In the genomic region with DNA sequence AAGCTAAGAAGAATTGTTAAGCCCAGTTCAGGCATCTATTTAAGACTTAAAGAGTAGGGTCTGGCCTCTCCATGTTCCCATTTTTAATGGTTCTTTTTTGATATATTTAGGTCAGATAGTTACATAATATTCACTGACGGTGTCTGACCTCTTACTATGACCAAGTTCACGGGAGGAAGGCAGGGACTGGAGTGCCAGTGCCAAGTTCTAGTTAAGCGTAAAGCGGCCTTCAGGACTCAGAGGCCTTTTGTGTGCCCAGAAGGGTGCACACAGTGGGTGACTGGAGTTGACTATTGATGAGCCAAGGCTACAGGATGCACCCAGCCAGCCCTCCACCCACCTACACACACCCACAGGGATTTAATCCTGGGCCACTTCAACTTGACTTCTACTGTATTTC, we compare ENCODE assay signal across 22 cellular contexts.
DNase-seq lines count a peak whose midpoint lies in the region; ATAC-seq, FAIRE-seq and TF ChIP-seq lines count a peak whose summit lies in the region.
"Had no signal": no experiment of that assay in that cellular context is flagged by ENCODE, and none has a peak within 500 bp of the region (broad histone marks: within the 10 kb centered on the region; RNA-seq: fewer than 3 reads in every experiment).

No MANE protein-coding gene starts in this region.

- H3K27me3 ChIP-seq in right lobe of liver (no peaks in the 10 kb centered on the region), HepG2 (ENCODE audit: control insufficient read depth in 1 of 2, insufficient read depth in 2 of 2, low read length in 2 of 2) (no peaks in the 10 kb centered on the region), H1 (replicated peaks in 1 of 4; ENCODE audit: control insufficient read depth in 3 of 4, extremely low read depth in 1 of 4, insufficient read depth in 3 of 4, low read length in 3 of 4) (no peaks in the 10 kb centered on the region), mesenchymal stem cell (ENCODE audit: control insufficient read depth in 1 of 2, insufficient read depth in 1 of 2, low read length in 2 of 2) (peaks cover 0 to 14% of the 10 kb centered on the region in 2 experiments), ascending aorta (no peaks in the 10 kb centered on the region)
- H3K27me3 ChIP-seq: BLaER1 treated with 17β-estradiol and CSF1 and Interleukin-3, amounts not matched to agents 10 nM and 100 nM had no signal

- H3K27ac Mint-ChIP-seq in naive thymus-derived CD8-positive, alpha-beta T cell: no peak overlapping the region
- H3K27ac Mint-ChIP-seq: B cell; CD4-positive, alpha-beta T cell; CD8-positive, alpha-beta T cell had no signal

- H3K9me3 ChIP-seq in right lobe of liver (no peaks in the 10 kb centered on the region), HepG2 (ENCODE audit: low read length) (no peaks in the 10 kb centered on the region), H1 (ENCODE audit: insufficient read depth in 2 of 2, low read depth in 1 of 2, low read length in 1 of 2) (no peaks in the 10 kb centered on the region), mesenchymal stem cell (ENCODE audit: control insufficient read depth, low read length) (no peaks in the 10 kb centered on the region), ascending aorta (no peaks in the 10 kb centered on the region)
- H3K9me3 ChIP-seq: A549; BLaER1 treated with 17β-estradiol and CSF1 and Interleukin-3, amounts not matched to agents 10 nM and 100 nM; Caco-2 had no signal

- POLR2A ChIA-PET in HepG2 (lab: Yijun Ruan, JAX): no interaction called here
- POLR2A ChIA-PET in H1 (lab: Charles Lee; ENCODE audit: partially characterized antibody): no interaction called here
- POLR2A ChIA-PET in naive thymus-derived CD8-positive, alpha-beta T cell (lab: Charles Lee): no interaction called here

- H3K36me3 ChIP-seq in right lobe of liver (no peaks in the 10 kb centered on the region), HepG2 (replicated peaks in 1 of 2; ENCODE audit: control insufficient read depth in 1 of 2, insufficient read depth in 2 of 2, low read length in 2 of 2) (peaks cover 0 to 2% of the 10 kb centered on the region in 2 experiments; a peak in 2 of 5 replicates), H1 (ENCODE audit: control insufficient read depth in 2 of 4, insufficient read depth in 4 of 4, low read length in 3 of 4) (no peaks in the 10 kb centered on the region), mesenchymal stem cell (ENCODE audit: control insufficient read depth in 1 of 2, insufficient read depth in 2 of 2, low read depth in 1 of 2, low read length in 2 of 2) (peaks cover 0 to 3% of the 10 kb centered on the region in 2 experiments), ascending aorta (no peaks in the 10 kb centered on the region)
- H3K36me3 ChIP-seq: BLaER1 treated with 17β-estradiol and CSF1 and Interleukin-3, amounts not matched to agents 10 nM and 100 nM had no signal

- H3K4ac ChIP-seq in H1 (replicated peaks; ENCODE audit: insufficient read length, low read depth, low read length) (no peak overlapping the region), mesenchymal stem cell (ENCODE audit: low read depth in 1 of 2, low read length in 2 of 2) (peak overlapping the region in 1 of 2 experiments; percentile 24)

- H3K56ac ChIP-seq in H1 (replicated peaks; ENCODE audit: insufficient read length, low read depth, low read length): no peak overlapping the region

- no TSS peak for BruUV-seq in HepG2 (replicated peaks; lab: Mats Ljungman, UMichigan)

- peak; percentile 54 to 74 (median 60) for ATAC-seq in right lobe of liver
- ATAC-seq in HepG2: no peak
- no peak for ATAC-seq in naive thymus-derived CD8-positive, alpha-beta T cell
- ATAC-seq: A549; CD8-positive, alpha-beta T cell had no signal

- H3K4me2 ChIP-seq in HepG2 (ENCODE audit: low read depth, low read length): no peak overlapping the region
- no peak overlapping the region for H3K4me2 ChIP-seq in H1 (ENCODE audit: insufficient read depth in 1 of 2, low read depth in 2 of 2, low read length in 2 of 2)
- no peak overlapping the region for H3K4me2 ChIP-seq in mesenchymal stem cell (ENCODE audit: low read length, poor library complexity, severe bottlenecking)
- H3K4me2 ChIP-seq: A549; BLaER1 treated with 17β-estradiol and CSF1 and Interleukin-3, amounts not matched to agents 10 nM and 100 nM had no signal

- H3K9ac ChIP-seq in HepG2 (ENCODE audit: insufficient read depth, low read depth, low read length) (no peak overlapping the region), H1 (replicated peaks in 1 of 4; ENCODE audit: extremely low read depth in 1 of 4, low read depth in 3 of 4, low read length in 3 of 4) (no peak overlapping the region), mesenchymal stem cell (ENCODE audit: low read length) (no peak overlapping the region)
- H3K9ac ChIP-seq: BLaER1 treated with 17β-estradiol and CSF1 and Interleukin-3, amounts not matched to agents 10 nM and 100 nM had no signal

- H3K4me1 Mint-ChIP-seq in naive thymus-derived CD8-positive, alpha-beta T cell: peaks cover 0 to 2% (median 0%) of the 10 kb centered on the region in 4 donors
- H3K4me1 Mint-ChIP-seq: B cell had no signal

- H3K23ac ChIP-seq in H1 (ENCODE audit: insufficient read length) (no peak overlapping the region), mesenchymal stem cell (ENCODE audit: low read length in 2 of 2) (peak overlapping the region in 1 of 2 experiments; percentile 50)

- H3K27ac ChIP-seq in right lobe of liver: no peak overlapping the region
- no peak overlapping the region for H3K27ac ChIP-seq in HepG2 (ENCODE audit: extremely low read length, insufficient read depth, low read length)
- H3K27ac ChIP-seq in H1 (ENCODE audit: low read depth, low read length): no peak overlapping the region
- H3K27ac ChIP-seq in mesenchymal stem cell (ENCODE audit: low read length, poor library complexity, severe bottlenecking): no peak overlapping the region
- H3K27ac ChIP-seq in ascending aorta: no peak overlapping the region
- H3K27ac ChIP-seq: 22Rv1; A549; BLaER1 treated with 17β-estradiol and CSF1 and Interleukin-3, amounts not matched to agents 10 nM and 100 nM; C4-2B had no signal

- no peak overlapping the region for H3K14ac ChIP-seq in H1 (ENCODE audit: insufficient read length)
- no peak overlapping the region for H3K14ac ChIP-seq in mesenchymal stem cell (ENCODE audit: low read length in 2 of 2)

- H3K4me3 Mint-ChIP-seq in naive thymus-derived CD8-positive, alpha-beta T cell: no peak overlapping the region
- H3K4me3 Mint-ChIP-seq: B cell; CD4-positive, alpha-beta T cell; CD8-positive, alpha-beta T cell had no signal

- no peaks in the 10 kb centered on the region for H3K79me1 ChIP-seq in H1 (ENCODE audit: low read depth, low read length)
- H3K79me1 ChIP-seq in mesenchymal stem cell (replicated peaks; ENCODE audit: low read length, poor library complexity, severe bottlenecking): no peaks in the 10 kb centered on the region

- 35% methylated on average over 4 of the region's 4 CpGs for WGBS in right lobe of liver (ENCODE audit: insufficient coverage, low coverage, low lambda C conversion rate, missing lambda C conversion rate)
- 95% methylated on average over 4 of the region's 4 CpGs for WGBS in HepG2 (ENCODE audit: low lambda C conversion rate)
- WGBS in H1 (ENCODE audit: extremely low coverage in 1 of 2, insufficient coverage in 1 of 2, insufficient read length in 1 of 2, insufficient replicate concordance in 2 of 2, low coverage in 1 of 2, low lambda C conversion rate in 2 of 2, missing lambda C conversion rate in 1 of 2), 2 experiments: 90% methylated on average over 4 of the region's 4 CpGs; no CpG with 5 or more reads in 1 of the 2 experiments
- WGBS in mesenchymal stem cell: 100% methylated on average over 4 of the region's 4 CpGs

- no peak overlapping the region for H2BK12ac ChIP-seq in H1 (ENCODE audit: low read depth, low read length)
- H2BK12ac ChIP-seq in mesenchymal stem cell (ENCODE audit: low read length in 2 of 2): peak overlapping the region in 1 of 2 experiments; percentile 95

- H2BK15ac ChIP-seq in H1 (ENCODE audit: low read length) (no peak overlapping the region), mesenchymal stem cell (ENCODE audit: low read depth, poor library complexity, severe bottlenecking) (no peak overlapping the region)

- H2AK5ac ChIP-seq in H1 (ENCODE audit: low read depth, low read length): no peak overlapping the region
- H2AK5ac ChIP-seq in mesenchymal stem cell (ENCODE audit: low read length, severe bottlenecking): no peak overlapping the region

- H3K79me2 ChIP-seq in HepG2 (ENCODE audit: insufficient read depth, low read length) (no peaks in the 10 kb centered on the region), H1 (ENCODE audit: control insufficient read depth in 1 of 2, insufficient read depth in 2 of 2, low read length in 2 of 2) (no peaks in the 10 kb centered on the region)

- peaks cover 0 to 5% (median 0%) of the 10 kb centered on the region in 4 donors for H3K4me1 ChIP-seq in right lobe of liver
- H3K4me1 ChIP-seq in HepG2 (ENCODE audit: insufficient read depth, low read length): peaks cover 20% of the 10 kb centered on the region
- no peaks in the 10 kb centered on the region; a peak in 1 of 7 replicates for H3K4me1 ChIP-seq in H1 (replicated peaks in 1 of 4; ENCODE audit: control insufficient read depth in 3 of 4, insufficient read depth in 4 of 4, low read length in 3 of 4)
- peaks cover 2% of the 10 kb centered on the region for H3K4me1 ChIP-seq in mesenchymal stem cell (ENCODE audit: control insufficient read depth, insufficient read depth, low read depth, low read length)
- H3K4me1 ChIP-seq in ascending aorta: no peaks in the 10 kb centered on the region
- H3K4me1 ChIP-seq: A549, Caco-2 had no signal

- H4K8ac ChIP-seq in H1 (ENCODE audit: extremely low read depth, insufficient read depth, low read length) (0 out of 2 replicates have a peak overlapping the region, but pooled peaks have one; percentile 57), mesenchymal stem cell (ENCODE audit: low read length) (peak overlapping the region; percentile 75)

- no peak overlapping the region for H4K5ac ChIP-seq in H1 (ENCODE audit: insufficient read length, low read depth, low read length)

- H2AFZ ChIP-seq in HepG2 (ENCODE audit: low read length): no peak overlapping the region
- no peak overlapping the region for H2AFZ ChIP-seq in H1 (ENCODE audit: low read length)
- H2AFZ ChIP-seq in mesenchymal stem cell (ENCODE audit: low read depth, low read length): no peak overlapping the region

- H4K20me1 ChIP-seq in HepG2 (ENCODE audit: insufficient read depth, low read length) (no peaks in the 10 kb centered on the region), H1 (replicated peaks in 1 of 2; ENCODE audit: control insufficient read depth in 1 of 2, insufficient read depth in 2 of 2, low read length in 2 of 2) (no peaks in the 10 kb centered on the region)
- H4K20me1 ChIP-seq: BLaER1 treated with 17β-estradiol and CSF1 and Interleukin-3, amounts not matched to agents 10 nM and 100 nM had no signal

- no peaks in the 10 kb centered on the region; the same call in 1 of the 2 replicates for H3K23me2 ChIP-seq in H1 (ENCODE audit: low read depth, low read length)

- H3K36me3 Mint-ChIP-seq in naive thymus-derived CD8-positive, alpha-beta T cell: no peaks in the 10 kb centered on the region
- H3K36me3 Mint-ChIP-seq: CD8-positive, alpha-beta T cell had no signal

- CTCF ChIA-PET in HepG2 (lab: Yijun Ruan, JAX; ENCODE audit: low intra/inter-chr PET ratio, low total read pairs) (no interaction called here), H1 (lab: Charles Lee; ENCODE audit: partially characterized antibody) (no interaction called here)

- H2BK120ac ChIP-seq in H1 (replicated peaks; ENCODE audit: low read depth, low read length) (no peak overlapping the region), mesenchymal stem cell (ENCODE audit: low read depth, low read length) (no peak overlapping the region)

- peaks cover 0 to 14% (median 2%) of the 10 kb centered on the region in 5 donors for H3K27me3 Mint-ChIP-seq in naive thymus-derived CD8-positive, alpha-beta T cell

- TF ChIP-seq CTCF in right lobe of liver (IDR thresholded peaks at IDR 0.05) (no peak), HepG2 (CRISPR knock-in tag; IDR thresholded peaks at IDR 0.05) (no peak), H1 (IDR thresholded peaks at IDR 0.05; ENCODE audit: control extremely low read depth in 1 of 3, insufficient read depth in 1 of 3, low read depth in 1 of 3, low read length in 3 of 3) (no peak), ascending aorta (IDR thresholded peaks at IDR 0.05) (no peak)

- FAIRE-seq in HepG2 (lab: Jason Lieb, UNC) (no peak), H1 (lab: Jason Lieb, UNC) (no peak)
- FAIRE-seq: A549, D721Med, G401.6, GM12891 had no signal

- TF ChIP-seq RAD21 in HepG2 (CRISPR knock-in tag; IDR thresholded peaks at IDR 0.05): no peak
- TF ChIP-seq RAD21 in H1 (IDR thresholded peaks at IDR 0.05 in 1 of 2, conservative IDR thresholded peaks at IDR 0.05 in 1 of 2; ENCODE audit: low read depth in 2 of 2, low read length in 2 of 2): no peak

- peaks cover 0 to under 1% (median 0%) of the 10 kb centered on the region in 9 donors for H3K9me3 Mint-ChIP-seq in naive thymus-derived CD8-positive, alpha-beta T cell
- H3K9me3 Mint-ChIP-seq: CD4-positive, alpha-beta T cell; CD8-positive, alpha-beta T cell had no signal

- peak in 1 of 3 donors; percentile 57 for DNase-seq in right lobe of liver
- DNase-seq in HepG2 (ENCODE audit: low spot score): no peak
- DNase-seq in H1 (ENCODE audit: low read depth in 1 of 2, low spot score in 2 of 2): no peak
- DNase-seq in mesenchymal stem cell: no peak
- DNase-seq in naive thymus-derived CD8-positive, alpha-beta T cell: no peak
- DNase-seq in ascending aorta (ENCODE audit: low spot score in 2 of 2): no peak
- no peak for DNase-seq in NCI-H2107 treated with DMSO at 0.1 percent for 48 hours (lab: John Stamatoyannopoulos, UW; ENCODE audit: unreplicated experiment)
- DNase-seq: AML-193; Caco-2; Calu3; CD4-positive, alpha-beta T cell; CD8-positive, alpha-beta T cell; DMS79 treated with DMSO at 0.1 percent for 48 hours; GF-D8 had no signal

- H3K18ac ChIP-seq in H1 (ENCODE audit: extremely low read depth, low read length) (no peak overlapping the region), mesenchymal stem cell (ENCODE audit: low read depth in 1 of 2, low read length in 2 of 2) (peak overlapping the region; percentile 75 to 88)

- H4K91ac ChIP-seq in H1 (replicated peaks; ENCODE audit: insufficient read length, low read length) (no peak overlapping the region), mesenchymal stem cell (ENCODE audit: low read length) (peak overlapping the region; percentile 39)

- in situ Hi-C loops in HepG2 (cut with HindIII; ENCODE audit: extremely low pct_ligation_motif_present, low pct_unique_long_range_greater_than_20kb): loop anchor here (10.0 kb wide), 1 partner anchor 56 kb away; no protein-coding TSS in a partner anchor

- TF ChIP-seq POLR2A in right lobe of liver (IDR thresholded peaks at IDR 0.05) (no peak), HepG2 (IDR thresholded peaks at IDR 0.05; ENCODE audit: insufficient read depth in 1 of 2, low read depth in 2 of 2, low read length in 2 of 2) (no peak), H1 (IDR thresholded peaks at IDR 0.05; ENCODE audit: control extremely low read depth in 1 of 2, low read depth in 2 of 2, low read length in 2 of 2) (no peak)

- H3K4me3 ChIP-seq in right lobe of liver (no peak overlapping the region), HepG2 (replicated peaks in 1 of 3; ENCODE audit: insufficient read depth in 1 of 3, low read depth in 2 of 3, low read length in 3 of 3) (no peak overlapping the region), H1 (ENCODE audit: extremely low read depth in 1 of 4, insufficient read depth in 2 of 4, low read depth in 3 of 4, low read length in 4 of 4) (no peak overlapping the region), mesenchymal stem cell (ENCODE audit: insufficient read depth in 1 of 2, low read depth in 1 of 2, low read length in 2 of 2) (no peak overlapping the region), ascending aorta (no peak overlapping the region)
- H3K4me3 ChIP-seq: A549; BLaER1 treated with 17β-estradiol and CSF1 and Interleukin-3, amounts not matched to agents 10 nM and 100 nM had no signal

- TF ChIP-seq EP300 in HepG2 (IDR thresholded peaks at IDR 0.05; ENCODE audit: low read depth in 2 of 2, low read length in 2 of 2) (no peak), HepG2 (CRISPR knock-in tag; IDR thresholded peaks at IDR 0.05; ENCODE audit: borderline replicate concordance) (no peak), H1 (IDR thresholded peaks at IDR 0.05; ENCODE audit: borderline replicate concordance in 1 of 2, low read depth in 2 of 2, low read length in 2 of 2) (no peak)

- H2BK20ac ChIP-seq in H1 (ENCODE audit: low read length): no peak overlapping the region

- no peak overlapping the region for H2BK5ac ChIP-seq in H1 (ENCODE audit: low read depth, low read length)
- H2BK5ac ChIP-seq in mesenchymal stem cell (ENCODE audit: low read depth, low read length, poor library complexity, severe bottlenecking): no peak overlapping the region

- intact Hi-C loops in right lobe of liver (cut with DNase I): loop anchor here (10.0 kb wide), 2 partner anchors 186 to 296 kb away; no protein-coding TSS in a partner anchor
- intact Hi-C loops in HepG2 (cut with micrococcal nuclease; ENCODE audit: unreplicated experiment): no loop called here
- intact Hi-C loops in ascending aorta (cut with DNase I): no loop called here

Comparison
In these comparisons a context has a peak if more than half of its experiments do, and no peak if none do; other contexts are left out.
1. ATAC-seq: peak in right lobe of liver (4 of 4); none in HepG2 (single experiment) and naive thymus-derived CD8-positive, alpha-beta T cell (0 of 2).
2. intact Hi-C loops: an anchor here in right lobe of liver (10.0 kb wide); none called in HepG2 and ascending aorta.